In the genomic region with DNA sequence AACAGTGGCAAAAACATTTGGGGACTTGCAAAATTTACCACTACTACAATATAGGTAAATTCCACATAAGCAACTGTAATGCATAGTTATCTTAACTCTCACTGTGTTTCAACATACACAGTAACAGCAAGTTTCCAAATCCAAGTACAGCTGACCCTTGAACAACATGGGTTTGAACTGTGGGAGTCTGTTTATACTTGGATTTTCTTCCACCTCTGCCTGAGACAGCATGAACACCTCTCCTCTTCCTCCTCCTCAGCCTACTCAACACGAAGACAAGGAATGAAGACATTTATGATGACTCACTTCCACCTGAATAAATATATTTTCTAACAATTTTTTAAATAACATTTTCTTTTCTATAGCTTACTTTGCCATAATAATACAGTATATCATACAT, we compare ENCODE assay signal across 23 cellular contexts. TPM values are rescaled to one million over a fixed set of nuclear protein-coding genes. Genes with fewer than 3 reads are reported as not detected.
DNase-seq lines count a peak whose midpoint lies in the region; ATAC-seq, FAIRE-seq and TF ChIP-seq lines count a peak whose summit lies in the region.
"Had no signal": no experiment of that assay in that cellular context is flagged by ENCODE, and none has a peak within 500 bp of the region (broad histone marks: within the 10 kb centered on the region; RNA-seq: fewer than 3 reads in every experiment).

No MANE protein-coding gene starts in this region.

- RAD21 ChIA-PET in HCT116 (lab: Charles Lee; ENCODE audit: low non-redundant PET in 1 of 2, low total read pairs in 2 of 2, uncharacterized antibody in 2 of 2, unreplicated experiment in 2 of 2) = no interaction called here

- H3K9me3 ChIP-seq in HCT116 (ENCODE audit: control insufficient read depth in 1 of 2, insufficient read depth in 1 of 2, low read depth in 1 of 2, low read length in 2 of 2) (no peaks in the 10 kb centered on the region), RWPE2 (ENCODE audit: severe bottlenecking) (no peaks in the 10 kb centered on the region)

- intact Hi-C loops in HCT116 (cut with micrococcal nuclease) (no loop called here), left colon (cut with DNase I, micrococcal nuclease) (no loop called here)

- H3K27me3 ChIP-seq in HCT116 (ENCODE audit: insufficient read depth, low read length) = no peaks in the 10 kb centered on the region
- no peaks in the 10 kb centered on the region for H3K27me3 ChIP-seq in RWPE2 (ENCODE audit: insufficient read depth, poor library complexity, severe bottlenecking)

- no peak for FAIRE-seq in H54 (lab: Jason Lieb, UNC)
- FAIRE-seq: GM12892 had no signal

- DNase-seq in HCT116 (ENCODE audit: low read depth, low spot score) = no peak
- DNase-seq in RWPE2 (ENCODE audit: low spot score) = no peak
- peak; percentile 15 for DNase-seq in epithelial cell of esophagus (ENCODE audit: low read depth)
- peak; percentile 59 for DNase-seq in left kidney (ENCODE audit: low read depth, low spot score)
- no peak for DNase-seq in H54 (ENCODE audit: insufficient read length, low spot score)
- no peak for DNase-seq in left colon
- no peak for DNase-seq in NCI-H2227 treated with DMSO at 0.1 percent for 48 hours (lab: John Stamatoyannopoulos, UW)
- no peak for DNase-seq in NCI-H2196 treated with DMSO at 0.1 percent for 48 hours (lab: John Stamatoyannopoulos, UW; ENCODE audit: unreplicated experiment)
- DNase-seq: 8988T, Calu3, DND-41, H7, Kasumi-1, MV-4-11, NCI-H1105 treated with DMSO at 0.1 percent for 48 hours, NCI-H146, NCI-H1930, NCI-H2107, NCI-H526 treated with DMSO at 0.1 percent for 48 hours, RPMI8226, SHP77 had no signal

- peak overlapping the region; percentile 40; the same call in 1 of the 2 replicates for H3K4me2 ChIP-seq in HCT116 (ENCODE audit: low read length)

- no peak for TF ChIP-seq RAD21 in HCT116 (IDR thresholded peaks at IDR 0.05; ENCODE audit: low read depth)

- H3K27ac ChIP-seq in HCT116 (ENCODE audit: low read depth, low read length) = no peak overlapping the region
- H3K27ac ChIP-seq in RWPE2 (ENCODE audit: poor library complexity, severe bottlenecking) = no peak overlapping the region
- H3K27ac ChIP-seq: HL-60 had no signal

- H3K9ac ChIP-seq in HCT116 (ENCODE audit: low read length) = no peak overlapping the region

- POLR2A ChIA-PET in HCT116 (lab: Charles Lee) = no interaction called here

- H3K79me2 ChIP-seq in HCT116 (ENCODE audit: insufficient read depth, low read length) = no peaks in the 10 kb centered on the region; the same call in 1 of the 2 replicates

- no peak for TF ChIP-seq CTCF in HCT116 (IDR thresholded peaks at IDR 0.05 in 2 of 3, conservative IDR thresholded peaks at IDR 0.05 in 1 of 3; ENCODE audit: borderline replicate concordance in 1 of 3, insufficient read depth in 1 of 3, low read depth in 2 of 3, low read length in 2 of 3)
- TF ChIP-seq CTCF in RWPE2 (IDR thresholded peaks at IDR 0.05; ENCODE audit: poor library complexity, severe bottlenecking) = no peak
- TF ChIP-seq CTCF in epithelial cell of esophagus (IDR thresholded peaks at IDR 0.05; ENCODE audit: insufficient read depth, low read depth, low read length, missing control alignments) = no peak

- no peak for ATAC-seq in HCT116
- ATAC-seq in RWPE2 (ENCODE audit: low read depth) = 0 out of 3 replicates have a peak, but pooled peaks have one; percentile 21
- ATAC-seq in left colon = no peak

- H3K9me2 ChIP-seq in HCT116 (ENCODE audit: insufficient read depth) = no peaks in the 10 kb centered on the region

- H3K36me3 ChIP-seq in HCT116 (ENCODE audit: control insufficient read depth in 1 of 2, insufficient read depth in 2 of 2, low read length in 2 of 2) (peaks cover 0 to 4% of the 10 kb centered on the region in 2 experiments; a peak in 1 of 4 replicates), RWPE2 (ENCODE audit: low read depth) (no peaks in the 10 kb centered on the region)

- BruUV-seq in HCT116 (replicated peaks; lab: Mats Ljungman, UMichigan) = no TSS peak

- CTCF ChIA-PET in HCT116 (lab: Charles Lee) = no interaction called here

- no peaks in the 10 kb centered on the region for H4K20me1 ChIP-seq in HCT116 (ENCODE audit: insufficient read depth)

- H3K4me1 ChIP-seq in HCT116 (ENCODE audit: control insufficient read depth in 1 of 2, insufficient read depth in 2 of 2, low read length in 2 of 2) = peaks cover 23 to 28% of the 10 kb centered on the region in 2 experiments
- H3K4me1 ChIP-seq in RWPE2 (ENCODE audit: insufficient read depth, poor library complexity, severe bottlenecking) = peaks cover 11% of the 10 kb centered on the region

- TF ChIP-seq POLR2A in HCT116 (IDR thresholded peaks at IDR 0.05; ENCODE audit: borderline replicate concordance, extremely low read depth, insufficient read depth, insufficient read length) (no peak), H54 (IDR thresholded peaks at IDR 0.05; ENCODE audit: low read depth, low read length) (no peak)

- H3K4me3 ChIP-seq in HCT116 (replicated peaks in 1 of 2; ENCODE audit: low read depth in 1 of 2, low read length in 2 of 2) (no peak overlapping the region), RWPE2 (ENCODE audit: severe bottlenecking) (no peak overlapping the region), epithelial cell of esophagus (ENCODE audit: low read length) (no peak overlapping the region)

- no peak overlapping the region for H2AFZ ChIP-seq in HCT116 (ENCODE audit: low read depth, low read length, poor library complexity, severe bottlenecking)

TF ChIP-seq in HCT116, 20 proteins besides CTCF, POLR2A, EP300 and RAD21 (continues in another document):
- TF ChIP-seq, protein P1, sequence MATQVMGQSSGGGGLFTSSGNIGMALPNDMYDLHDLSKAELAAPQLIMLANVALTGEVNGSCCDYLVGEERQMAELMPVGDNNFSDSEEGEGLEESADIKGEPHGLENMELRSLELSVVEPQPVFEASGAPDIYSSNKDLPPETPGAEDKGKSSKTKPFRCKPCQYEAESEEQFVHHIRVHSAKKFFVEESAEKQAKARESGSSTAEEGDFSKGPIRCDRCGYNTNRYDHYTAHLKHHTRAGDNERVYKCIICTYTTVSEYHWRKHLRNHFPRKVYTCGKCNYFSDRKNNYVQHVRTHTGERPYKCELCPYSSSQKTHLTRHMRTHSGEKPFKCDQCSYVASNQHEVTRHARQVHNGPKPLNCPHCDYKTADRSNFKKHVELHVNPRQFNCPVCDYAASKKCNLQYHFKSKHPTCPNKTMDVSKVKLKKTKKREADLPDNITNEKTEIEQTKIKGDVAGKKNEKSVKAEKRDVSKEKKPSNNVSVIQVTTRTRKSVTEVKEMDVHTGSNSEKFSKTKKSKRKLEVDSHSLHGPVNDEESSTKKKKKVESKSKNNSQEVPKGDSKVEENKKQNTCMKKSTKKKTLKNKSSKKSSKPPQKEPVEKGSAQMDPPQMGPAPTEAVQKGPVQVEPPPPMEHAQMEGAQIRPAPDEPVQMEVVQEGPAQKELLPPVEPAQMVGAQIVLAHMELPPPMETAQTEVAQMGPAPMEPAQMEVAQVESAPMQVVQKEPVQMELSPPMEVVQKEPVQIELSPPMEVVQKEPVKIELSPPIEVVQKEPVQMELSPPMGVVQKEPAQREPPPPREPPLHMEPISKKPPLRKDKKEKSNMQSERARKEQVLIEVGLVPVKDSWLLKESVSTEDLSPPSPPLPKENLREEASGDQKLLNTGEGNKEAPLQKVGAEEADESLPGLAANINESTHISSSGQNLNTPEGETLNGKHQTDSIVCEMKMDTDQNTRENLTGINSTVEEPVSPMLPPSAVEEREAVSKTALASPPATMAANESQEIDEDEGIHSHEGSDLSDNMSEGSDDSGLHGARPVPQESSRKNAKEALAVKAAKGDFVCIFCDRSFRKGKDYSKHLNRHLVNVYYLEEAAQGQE (IDR thresholded peaks at IDR 0.05; ENCODE audit: low read depth) = no peak
- TF ChIP-seq, protein P2, sequence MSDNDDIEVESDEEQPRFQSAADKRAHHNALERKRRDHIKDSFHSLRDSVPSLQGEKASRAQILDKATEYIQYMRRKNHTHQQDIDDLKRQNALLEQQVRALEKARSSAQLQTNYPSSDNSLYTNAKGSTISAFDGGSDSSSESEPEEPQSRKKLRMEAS (IDR thresholded peaks at IDR 0.05) = no peak
- TF ChIP-seq YY1 (IDR thresholded peaks at IDR 0.05; ENCODE audit: extremely low read depth, insufficient replicate concordance, low read depth, low read length) (no peak), ELF1 (IDR thresholded peaks at IDR 0.05; ENCODE audit: borderline replicate concordance, low read depth) (no peak), POLR2AphosphoS5 (IDR thresholded peaks at IDR 0.05; ENCODE audit: low read depth, low read length) (no peak), EGR1 (IDR thresholded peaks at IDR 0.05; ENCODE audit: low read depth) (no peak), ZFX (IDR thresholded peaks at IDR 0.05) (no peak), ZNF274 (IDR thresholded peaks at IDR 0.05; ENCODE audit: low read depth, low read length) (no peak), CBX3 (IDR thresholded peaks at IDR 0.05; ENCODE audit: low read depth) (no peak), EZH2 (IDR thresholded peaks at IDR 0.05) (no peak), SRF (IDR thresholded peaks at IDR 0.05; ENCODE audit: low read depth) (no peak), EZH2phosphoT487 (IDR thresholded peaks at IDR 0.05; ENCODE audit: borderline replicate concordance) (no peak), CEBPB (IDR thresholded peaks at IDR 0.05; ENCODE audit: low read depth) (no peak), TCF7L2 (IDR thresholded peaks at IDR 0.05; ENCODE audit: borderline replicate concordance, extremely low read depth, insufficient read depth, insufficient read length) (no peak)
- TF ChIP-seq, protein P3, sequence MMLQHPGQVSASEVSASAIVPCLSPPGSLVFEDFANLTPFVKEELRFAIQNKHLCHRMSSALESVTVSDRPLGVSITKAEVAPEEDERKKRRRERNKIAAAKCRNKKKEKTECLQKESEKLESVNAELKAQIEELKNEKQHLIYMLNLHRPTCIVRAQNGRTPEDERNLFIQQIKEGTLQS (IDR thresholded peaks at IDR 0.05) = no peak
- TF ChIP-seq, protein P4, sequence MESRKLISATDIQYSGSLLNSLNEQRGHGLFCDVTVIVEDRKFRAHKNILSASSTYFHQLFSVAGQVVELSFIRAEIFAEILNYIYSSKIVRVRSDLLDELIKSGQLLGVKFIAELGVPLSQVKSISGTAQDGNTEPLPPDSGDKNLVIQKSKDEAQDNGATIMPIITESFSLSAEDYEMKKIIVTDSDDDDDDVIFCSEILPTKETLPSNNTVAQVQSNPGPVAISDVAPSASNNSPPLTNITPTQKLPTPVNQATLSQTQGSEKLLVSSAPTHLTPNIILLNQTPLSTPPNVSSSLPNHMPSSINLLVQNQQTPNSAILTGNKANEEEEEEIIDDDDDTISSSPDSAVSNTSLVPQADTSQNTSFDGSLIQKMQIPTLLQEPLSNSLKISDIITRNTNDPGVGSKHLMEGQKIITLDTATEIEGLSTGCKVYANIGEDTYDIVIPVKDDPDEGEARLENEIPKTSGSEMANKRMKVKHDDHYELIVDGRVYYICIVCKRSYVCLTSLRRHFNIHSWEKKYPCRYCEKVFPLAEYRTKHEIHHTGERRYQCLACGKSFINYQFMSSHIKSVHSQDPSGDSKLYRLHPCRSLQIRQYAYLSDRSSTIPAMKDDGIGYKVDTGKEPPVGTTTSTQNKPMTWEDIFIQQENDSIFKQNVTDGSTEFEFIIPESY (IDR thresholded peaks at IDR 0.05; ENCODE audit: extremely low read depth, insufficient replicate concordance, low read length) = no peak

RNA-seq across cellular contexts. Expression of a gene that starts 25.6 kb away (rescaled TPM):
- total RNA-seq in HCT116 (2021; ENCODE audit: unreplicated experiment) = 46.0 TPM
- 8.9 and 9.9 TPM in 2 replicates for polyA plus RNA-seq in HCT116 (2012)
- total RNA-seq in left colon = 10 to 100 TPM; 68.6 to 94.3 TPM

Comparison
In these comparisons a context has a peak if more than half of its experiments do, and no peak if none do; other contexts are left out.
1. DNase-seq: peak in epithelial cell of esophagus (single experiment) and left kidney (single experiment); none in HCT116 (single experiment), RWPE2 (single experiment), H54 (single experiment), left colon (0 of 2), NCI-H2227 treated with DMSO at 0.1 percent for 48 hours (single experiment) and NCI-H2196 treated with DMSO at 0.1 percent for 48 hours (single experiment).